In the genomic region with DNA sequence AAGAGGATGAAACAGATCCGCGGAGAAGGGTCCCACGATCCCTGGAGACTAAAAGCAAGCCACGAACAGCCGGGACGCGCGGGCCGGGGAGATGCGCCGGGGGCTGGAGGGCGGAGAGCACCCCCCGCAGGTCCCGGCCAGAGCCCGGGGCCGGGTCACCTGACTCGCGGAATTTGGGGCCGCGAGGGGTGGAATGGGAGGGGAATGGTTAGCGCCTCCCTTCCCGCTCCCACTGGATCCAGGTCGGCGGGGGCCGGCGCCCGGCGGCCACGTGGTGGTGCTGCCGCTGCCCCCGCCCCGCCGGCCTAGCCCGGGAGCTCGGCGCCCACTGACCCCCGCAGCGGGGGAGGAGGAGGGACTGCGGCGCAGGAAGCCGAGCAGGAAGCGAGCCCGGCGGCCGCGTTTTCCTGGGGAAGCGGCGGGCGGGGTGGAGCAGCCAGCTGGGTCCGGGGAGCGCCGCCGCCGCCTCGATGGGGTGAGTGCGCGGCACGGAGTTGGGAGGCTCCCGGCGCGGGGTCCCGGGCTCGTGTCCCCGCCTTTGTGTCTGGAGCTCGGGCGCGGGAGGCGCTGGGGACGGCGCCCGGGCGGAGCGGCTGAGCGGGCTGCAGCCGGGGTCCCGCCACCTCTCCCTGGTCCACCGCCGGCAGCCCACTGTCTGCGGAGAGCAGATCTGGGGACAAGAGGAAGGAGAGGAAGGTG, we compare ENCODE assay signal across 8 cellular contexts. TPM values are rescaled to one million over a fixed set of nuclear protein-coding genes. Genes with fewer than 3 reads are reported as not detected.
DNase-seq lines count a peak whose midpoint lies in the region; ATAC-seq and TF ChIP-seq lines count a peak whose summit lies in the region.

A gene (plus strand): TSS at position 328 of the 699 bp plus-strand sequence. CDS start 30,592 bp downstream, outside the sequence.

- CTCF ChIA-PET in CD4-positive, alpha-beta T cell (lab: Charles Lee): no interaction called here
- CTCF ChIA-PET in MCF 10A (lab: Yijun Ruan, JAX): interaction anchor here (0.6 to 2.1 kb wide), 4 partner anchors 19 to 248 kb away, joined by 3 to 9 read pairs (median 4); no protein-coding TSS in a partner anchor

- peaks cover 23% of the 10 kb centered on the region for H3K4me1 Mint-ChIP-seq in CD4-positive, alpha-beta T cell (ENCODE audit: low read depth)
- H3K4me1 Mint-ChIP-seq in MCF 10A (ENCODE audit: insufficient read depth, unreplicated experiment): peaks cover 15% of the 10 kb centered on the region
- peaks cover 22% of the 10 kb centered on the region for H3K4me1 Mint-ChIP-seq in progenitor cell of endocrine pancreas (ENCODE audit: low read depth)

- POLR2A ChIA-PET in CD4-positive, alpha-beta T cell (lab: Charles Lee): interaction anchor here (1.4 kb wide), 1 partner anchor 274 kb away, joined by 5 read pairs; a partner anchor contains a TSS
- POLR2A ChIA-PET in MCF 10A (lab: Yijun Ruan, JAX): interaction anchor here (0.7 to 2.7 kb wide), 12 partner anchors 16 to 1195 kb away, joined by 3 to 10 read pairs (median 4); a partner anchor contains a TSS

- H3K27me3 Mint-ChIP-seq in CD4-positive, alpha-beta T cell: peaks cover 28% of the 10 kb centered on the region
- H3K27me3 Mint-ChIP-seq in MCF 10A (ENCODE audit: insufficient read depth, unreplicated experiment): no peaks in the 10 kb centered on the region
- H3K27me3 Mint-ChIP-seq in progenitor cell of endocrine pancreas: peaks cover 2% of the 10 kb centered on the region

- H3K27ac Mint-ChIP-seq in CD4-positive, alpha-beta T cell: peak within 1 kb of the TSS; percentile 73
- H3K27ac Mint-ChIP-seq in MCF 10A (ENCODE audit: low read depth, unreplicated experiment) (peak within 1 kb of the TSS; percentile 92), progenitor cell of endocrine pancreas (peak within 1 kb of the TSS; percentile 97)

- no TSS peak for BruUV-seq in MCF 10A (replicated peaks; lab: Mats Ljungman, UMichigan)

- peak; percentile 27 for ATAC-seq in CD4-positive, alpha-beta T cell (ENCODE audit: poor library complexity)
- ATAC-seq in HG02870 (IDR thresholded peaks at IDR 0.05; ENCODE audit: unreplicated experiment) (peak; percentile 38), HG02588 (IDR thresholded peaks at IDR 0.05; ENCODE audit: unreplicated experiment) (no peak)

- H3K36me3 Mint-ChIP-seq in CD4-positive, alpha-beta T cell (ENCODE audit: low read depth): peaks cover 4% of the 10 kb centered on the region
- H3K36me3 Mint-ChIP-seq in MCF 10A (ENCODE audit: insufficient read depth, unreplicated experiment) (no peaks in the 10 kb centered on the region), progenitor cell of endocrine pancreas (ENCODE audit: insufficient read depth) (peaks cover 5% of the 10 kb centered on the region)

- no peak for TF ChIP-seq CTCF in CD4-positive, alpha-beta T cell (IDR thresholded peaks at IDR 0.05)
- TF ChIP-seq CTCF in MCF 10A (IDR thresholded peaks at IDR 0.05; ENCODE audit: unreplicated experiment): no peak
- TF ChIP-seq CTCF in progenitor cell of endocrine pancreas (IDR thresholded peaks at IDR 0.05; ENCODE audit: unreplicated experiment): peak; percentile 26

- 0 out of 2 replicates have a peak, but pooled peaks cover 7% of the 10 kb centered on the region for H3K4me1 ChIP-seq in SJSA1 (replicated peaks)

- H3K9me3 ChIP-seq in CD4-positive, alpha-beta T cell (ENCODE audit: control insufficient read depth, low read length): no peaks in the 10 kb centered on the region
- H3K9me3 ChIP-seq in SJSA1 (replicated peaks): no peaks in the 10 kb centered on the region

- intact Hi-C loops in CD4-positive, alpha-beta T cell (cut with DNase I, micrococcal nuclease): no loop called here
- intact Hi-C loops in MCF 10A (cut with micrococcal nuclease): loop anchor here (1.0 to 10.0 kb wide), 5 partner anchors 29 to 243 kb away; a partner anchor contains a TSS

- peak within 1 kb of the TSS; percentile 85 for H3K4me3 ChIP-seq in SJSA1

- H3K36me3 ChIP-seq in SJSA1: no peaks in the 10 kb centered on the region; the same call in 1 of the 2 replicates

- peaks cover 34% of the 10 kb centered on the region for H3K27me3 ChIP-seq in CD4-positive, alpha-beta T cell (ENCODE audit: control insufficient read depth, insufficient read depth, low read length)
- H3K27me3 ChIP-seq in SJSA1 (replicated peaks): no peaks in the 10 kb centered on the region

- peak within 1 kb of the TSS; percentile 95 for H3K4me3 Mint-ChIP-seq in CD4-positive, alpha-beta T cell
- peak within 1 kb of the TSS; percentile 73 for H3K4me3 Mint-ChIP-seq in MCF 10A (ENCODE audit: unreplicated experiment)
- peak within 1 kb of the TSS; percentile 87 for H3K4me3 Mint-ChIP-seq in progenitor cell of endocrine pancreas (ENCODE audit: low read depth)

- H3K9me3 Mint-ChIP-seq in CD4-positive, alpha-beta T cell: no peaks in the 10 kb centered on the region
- H3K9me3 Mint-ChIP-seq in MCF 10A (ENCODE audit: unreplicated experiment) (no peaks in the 10 kb centered on the region), progenitor cell of endocrine pancreas (ENCODE audit: low read depth) (no peaks in the 10 kb centered on the region)

- DNase-seq in CD4-positive, alpha-beta T cell: peak in 3 of 10 experiments; percentile 13 to 34 (median 18)
- DNase-seq in SJSA1 (ENCODE audit: low read depth in 1 of 2, low spot score in 2 of 2): peak; percentile 63 to 65
- DNase-seq in MCF 10A (ENCODE audit: unreplicated experiment): peak; percentile 74
- peak; percentile 46 to 54 for DNase-seq in hippocampal formation (lab: John Stamatoyannopoulos, UW)
- DNase-seq in progenitor cell of endocrine pancreas (ENCODE audit: low spot score, unreplicated experiment): peak; percentile 67
- DNase-seq in NCI-H1694 (lab: John Stamatoyannopoulos, UW): no peak

- H3K27ac ChIP-seq in CD4-positive, alpha-beta T cell (ENCODE audit: low read depth, low read length): no peak within 1 kb of the TSS
- H3K27ac ChIP-seq in SJSA1: peak within 1 kb of the TSS; percentile 63

RNA-seq across cellular contexts. Expression of the gene that starts here (rescaled TPM):
- under 1 TPM; 0.20 to 0.60 TPM for total RNA-seq in CD4-positive, alpha-beta T cell
- 21.5 and 30.6 TPM in 2 replicates for total RNA-seq in SJSA1 (2014; rRNA removed; shearing (Covaris generic))
- total RNA-seq in MCF 10A (2022) (47.6 and 47.9 TPM in 2 replicates), progenitor cell of endocrine pancreas (116 and 121 TPM in 2 replicates)

Comparison
In these comparisons a context has a peak if more than half of its experiments do, and no peak if none do; other contexts are left out.
1. RNA of the gene that starts here (total RNA-seq): 116 to 121 TPM in progenitor cell of endocrine pancreas, 47.6 to 47.9 TPM in MCF 10A and 21.5 to 30.6 TPM in SJSA1; 0.20 to 0.60 TPM in CD4-positive, alpha-beta T cell; every median in the first group is over 10 times any median in the second.
2. Peak in ATAC-seq in CD4-positive, alpha-beta T cell; RNA of the gene not detected or under 1 TPM.
3. Peak in every context shown above with its lines, with median percentiles within 50 percentile points of each other: H3K27ac Mint-ChIP-seq and H3K4me3 Mint-ChIP-seq.